Comparison of ENCODE assay signal across 16 cellular contexts in the genomic region with DNA sequence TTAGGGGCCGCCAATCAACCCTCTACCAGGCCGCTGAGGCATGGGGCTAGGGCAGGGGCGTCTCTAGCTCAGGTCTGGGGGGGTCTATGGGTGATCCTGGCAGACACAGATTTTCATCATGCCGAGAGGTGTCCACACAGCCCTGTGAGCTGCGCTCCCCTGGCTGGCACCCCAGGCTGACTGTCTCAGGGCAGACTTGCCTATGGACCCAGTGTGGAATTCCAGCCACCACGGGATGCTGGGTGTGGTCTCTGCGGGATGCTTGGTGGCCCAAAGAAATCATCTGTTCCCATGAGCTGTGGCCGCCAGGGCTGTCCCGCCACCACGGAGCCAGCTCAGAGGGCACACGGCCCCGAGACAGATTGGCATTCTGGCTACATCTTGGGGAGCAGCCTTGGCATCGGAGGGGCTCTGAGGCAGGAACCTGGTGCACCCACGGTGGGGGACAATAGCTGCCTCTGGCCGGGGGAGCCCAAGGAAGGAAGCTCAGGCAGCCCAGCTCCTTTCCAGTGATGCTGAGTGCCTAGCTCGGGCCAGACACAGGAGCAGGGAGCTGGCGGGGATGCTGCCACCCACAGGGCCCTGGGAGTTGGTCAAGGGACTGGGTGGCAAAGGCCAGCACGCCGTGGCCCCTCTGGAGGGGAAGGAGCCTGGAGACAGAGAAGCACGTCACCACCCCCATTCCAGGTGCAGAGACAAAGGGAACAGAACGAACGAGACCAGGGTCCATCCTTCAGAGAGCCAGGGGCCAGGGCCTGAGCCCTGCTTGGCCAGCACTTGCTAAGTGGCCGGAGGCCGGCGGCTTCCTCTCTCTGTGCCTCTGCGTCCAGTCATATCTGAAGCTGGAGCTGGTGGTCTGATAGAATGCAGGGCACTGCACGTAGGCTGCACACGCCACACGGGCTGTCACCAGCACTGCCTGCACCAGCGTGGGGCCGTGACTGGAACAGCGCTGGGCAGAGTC.
DNase-seq lines count a peak whose midpoint lies in the region; ATAC-seq and TF ChIP-seq lines count a peak whose summit lies in the region.
"Had no signal": no experiment of that assay in that cellular context is flagged by ENCODE, and none has a peak within 500 bp of the region (broad histone marks: within the 10 kb centered on the region; RNA-seq: fewer than 3 reads in every experiment).

No MANE protein-coding gene starts in this region.

- no peaks in the 10 kb centered on the region for H3K27me3 Mint-ChIP-seq in endodermal cell (ENCODE audit: insufficient read depth)

- TF ChIP-seq POLR2A in gastroesophageal sphincter (IDR thresholded peaks at IDR 0.05), result no peak

- H3K36me3 Mint-ChIP-seq in endodermal cell (ENCODE audit: low read depth), result no peaks in the 10 kb centered on the region
- H3K36me3 Mint-ChIP-seq: CD4-positive, alpha-beta memory T cell had no signal

- intact Hi-C loops in aorta (cut with DNase I), result loop anchor here in 1 of 2 donors (10.0 kb wide), 1 partner anchor 189 kb away; no protein-coding TSS in a partner anchor

- DNase-seq in NT2/D1 (ENCODE audit: low read depth, low spot score), result no peak
- DNase-seq in endodermal cell, result peak; percentile 38
- peak; percentile 39 for DNase-seq in myocyte (ENCODE audit: low read depth)
- peak; percentile 27 to 62 for DNase-seq in aorta
- no peak for DNase-seq in AG20443 (ENCODE audit: low spot score)
- DNase-seq: ACHN; C1 segment of cervical spinal cord; CD4-positive, alpha-beta memory T cell; DMS79 treated with DMSO at 0.1 percent for 48 hours; EL; HCEC 1CT; HFFc6 had no signal

- H3K4me1 Mint-ChIP-seq in endodermal cell, result no peaks in the 10 kb centered on the region

- no peak overlapping the region for H3K27ac Mint-ChIP-seq in endodermal cell
- H3K27ac Mint-ChIP-seq: B cell; CD4-positive, alpha-beta memory T cell; HFFc6 had no signal

- WGBS in endodermal cell (ENCODE audit: insufficient coverage in 1 of 2, insufficient read length in 1 of 2), 2 experiments, result 90% methylated on average over 28 to 32 of the region's 32 CpGs
- WGBS in aorta, 2 donors, result 82 to 89% methylated on average over 31 to 32 of the region's 32 CpGs
- 65 to 73% methylated on average over 3 to 4 of the region's 32 CpGs for WGBS in gastroesophageal sphincter (ENCODE audit: low coverage in 1 of 2), 2 donors

- H3K36me3 ChIP-seq in NT2/D1 (ENCODE audit: insufficient read depth, insufficient read length, low read length) (no peaks in the 10 kb centered on the region), endodermal cell (ENCODE audit: control insufficient read depth, insufficient read depth, low read length) (no peaks in the 10 kb centered on the region), aorta (ENCODE audit: control insufficient read depth in 1 of 2, insufficient read depth in 2 of 2, low read length in 1 of 2) (no peaks in the 10 kb centered on the region), gastroesophageal sphincter (no peaks in the 10 kb centered on the region)

- TF ChIP-seq EP300 in gastroesophageal sphincter (IDR thresholded peaks at IDR 0.05), result no peak

- H3K4me1 ChIP-seq in NT2/D1 (ENCODE audit: insufficient read depth, insufficient read length) (peaks cover 5% of the 10 kb centered on the region), endodermal cell (ENCODE audit: control insufficient read depth, insufficient read depth, low read length) (no peaks in the 10 kb centered on the region), aorta (ENCODE audit: control insufficient read depth in 1 of 2, insufficient read depth in 2 of 2, low read length in 2 of 2) (no peaks in the 10 kb centered on the region), gastroesophageal sphincter (no peaks in the 10 kb centered on the region)

- H3K27me3 ChIP-seq in NT2/D1 (ENCODE audit: insufficient read depth, insufficient read length) (no peaks in the 10 kb centered on the region), endodermal cell (ENCODE audit: control insufficient read depth, insufficient read depth, low read length, poor library complexity, severe bottlenecking) (no peaks in the 10 kb centered on the region), aorta (ENCODE audit: control insufficient read depth in 1 of 2, insufficient read depth in 2 of 2, low read length in 1 of 2) (no peaks in the 10 kb centered on the region), gastroesophageal sphincter (peaks cover 65% of the 10 kb centered on the region)

- TF ChIP-seq CTCF in endodermal cell (conservative IDR thresholded peaks at IDR 0.05), result no peak
- TF ChIP-seq CTCF in gastroesophageal sphincter (IDR thresholded peaks at IDR 0.05), result no peak

- H3K27ac ChIP-seq in endodermal cell (ENCODE audit: low read depth, low read length), result no peak overlapping the region
- H3K27ac ChIP-seq in aorta (ENCODE audit: low read depth in 1 of 2, low read length in 2 of 2), result no peak overlapping the region
- no peak overlapping the region for H3K27ac ChIP-seq in gastroesophageal sphincter

- H3K4me3 ChIP-seq in NT2/D1 (ENCODE audit: insufficient read length, low read depth) (no peak overlapping the region), endodermal cell (ENCODE audit: low read length) (no peak overlapping the region), aorta (ENCODE audit: low read length in 2 of 2) (no peak overlapping the region), gastroesophageal sphincter (no peak overlapping the region)
- H3K4me3 ChIP-seq: K562 had no signal

- no peaks in the 10 kb centered on the region for H3K9me3 ChIP-seq in NT2/D1 (ENCODE audit: insufficient read depth, low read length)
- H3K9me3 ChIP-seq in endodermal cell (ENCODE audit: control insufficient read depth, low read length), result no peaks in the 10 kb centered on the region
- no peaks in the 10 kb centered on the region for H3K9me3 ChIP-seq in aorta (ENCODE audit: control insufficient read depth, low read length)
- H3K9me3 ChIP-seq in gastroesophageal sphincter, result no peaks in the 10 kb centered on the region

- H3K9ac ChIP-seq in NT2/D1 (ENCODE audit: insufficient read length, low read depth), result peak overlapping the region; percentile 32
- H3K9ac ChIP-seq in endodermal cell (ENCODE audit: extremely low read depth, low read length, poor library complexity, severe bottlenecking), result no peak overlapping the region

- H3K4me3 Mint-ChIP-seq in endodermal cell, result no peak overlapping the region
- H3K4me3 Mint-ChIP-seq: B cell; CD4-positive, alpha-beta memory T cell; HFFc6 had no signal

- H3K9me3 Mint-ChIP-seq in endodermal cell, result no peaks in the 10 kb centered on the region
- H3K9me3 Mint-ChIP-seq: CD4-positive, alpha-beta memory T cell; HFFc6 had no signal

- ATAC-seq in aorta (ENCODE audit: low FRiP score) (no peak), gastroesophageal sphincter (no peak), HG03097 (IDR thresholded peaks at IDR 0.05; ENCODE audit: low FRiP score, unreplicated experiment) (no peak)
- ATAC-seq: K562 had no signal

Comparison
In these comparisons a context has a peak if more than half of its experiments do, and no peak if none do; other contexts are left out.
1. DNase-seq: peak in endodermal cell (single experiment), myocyte (single experiment) and aorta (2 of 2); none in NT2/D1 (single experiment) and AG20443 (single experiment).